Comparison of ENCODE assay signal across 31 cellular contexts in genomic region chr11:34252651-34253050, GRCh38.
A peak's percentile ranks its signal among the peaks of the same experiment; 100 is the strongest.
DNase-seq lines count a peak whose midpoint lies in the region; ATAC-seq and TF ChIP-seq lines count a peak whose summit lies in the region.
"Had no signal": no experiment of that assay in that cellular context is flagged by ENCODE, and none has a peak within 500 bp of the region (broad histone marks: within the 10 kb centered on the region; RNA-seq: fewer than 3 reads in every experiment).

No MANE protein-coding gene starts in this region.

- TF ChIP-seq POLR2A in testis (IDR thresholded peaks at IDR 0.05) = no peak

- H3K36me3 ChIP-seq in cardiac muscle cell = no peaks in the 10 kb centered on the region
- no peaks in the 10 kb centered on the region for H3K36me3 ChIP-seq in testis (ENCODE audit: low read depth, missing control alignments)
- H3K36me3 ChIP-seq: neural progenitor cell, right lobe of liver, SJCRH30, tibial artery had no signal

- no peak overlapping the region for H3K4me3 ChIP-seq in cardiac muscle cell
- H3K4me3 ChIP-seq in testis = no peak overlapping the region
- H3K4me3 ChIP-seq: A549, K562, neural progenitor cell, right lobe of liver, SJCRH30, tibial artery had no signal

- no peaks in the 10 kb centered on the region for H3K9me3 Mint-ChIP-seq in central memory CD8-positive, alpha-beta T cell
- H3K9me3 Mint-ChIP-seq in stimulated activated memory B cell treated with anti-CD40 and anti-IgM and Interleukin-4, amounts not matched to agents 10 μg/mL and 1 μg/mL and 100 μg/mL, for 72 hours = no peaks in the 10 kb centered on the region
- H3K9me3 Mint-ChIP-seq in activated naive CD4-positive, alpha-beta T cell treated with anti-CD3 and anti-CD28 coated beads for 36 hours = no peaks in the 10 kb centered on the region
- H3K9me3 Mint-ChIP-seq: activated T-helper 2 cell treated with anti-CD3 and anti-CD28 coated beads, Interferon-gamma antibody, Interleukin-2, Interleukin-4, amounts not matched to agents 10 μg/mL and 5 μg/mL and 100 μg/mL, durations not matched to agents 14 hours and 24 hours and 36 hours; CD8-positive, alpha-beta T cell; effector memory CD8-positive, alpha-beta T cell; neural progenitor cell had no signal

- H3K27ac Mint-ChIP-seq in central memory CD8-positive, alpha-beta T cell (ENCODE audit: low read depth) = peak overlapping the region; percentile 41
- H3K27ac Mint-ChIP-seq in stimulated activated memory B cell treated with anti-CD40 and anti-IgM and Interleukin-4, amounts not matched to agents 10 μg/mL and 1 μg/mL and 100 μg/mL, for 72 hours = peak overlapping the region; percentile 69
- H3K27ac Mint-ChIP-seq in activated naive CD4-positive, alpha-beta T cell treated with anti-CD3 and anti-CD28 coated beads for 36 hours = no peak overlapping the region
- H3K27ac Mint-ChIP-seq: activated naive CD8-positive, alpha-beta T cell; activated T-helper 2 cell treated with anti-CD3 and anti-CD28 coated beads, Interferon-gamma antibody, Interleukin-2, Interleukin-4, amounts not matched to agents 10 μg/mL and 5 μg/mL and 100 μg/mL, durations not matched to agents 14 hours and 24 hours and 36 hours; neural progenitor cell had no signal

- H3K27ac ChIP-seq in cardiac muscle cell (peak overlapping the region; percentile 57), testis (no peak overlapping the region)
- H3K27ac ChIP-seq: neural progenitor cell, right lobe of liver, SJCRH30, VCaP had no signal

- H3K4me3 Mint-ChIP-seq in central memory CD8-positive, alpha-beta T cell = peak overlapping the region; percentile 18
- no peak overlapping the region for H3K4me3 Mint-ChIP-seq in stimulated activated memory B cell treated with anti-CD40 and anti-IgM and Interleukin-4, amounts not matched to agents 10 μg/mL and 1 μg/mL and 100 μg/mL, for 72 hours
- no peak overlapping the region for H3K4me3 Mint-ChIP-seq in activated naive CD4-positive, alpha-beta T cell treated with anti-CD3 and anti-CD28 coated beads for 36 hours
- H3K4me3 Mint-ChIP-seq: activated CD8-positive, alpha-beta T cell treated with anti-CD3 and anti-CD28 coated beads, Interleukin-2, amount 10 ng/mL, durations not matched to agents 7 days and 5 days; activated naive CD8-positive, alpha-beta T cell; CD8-positive, alpha-beta T cell; neural progenitor cell had no signal

- H3K4me1 Mint-ChIP-seq in central memory CD8-positive, alpha-beta T cell = peaks cover 48% of the 10 kb centered on the region
- H3K4me1 Mint-ChIP-seq in stimulated activated memory B cell treated with anti-CD40 and anti-IgM and Interleukin-4, amounts not matched to agents 10 μg/mL and 1 μg/mL and 100 μg/mL, for 72 hours = peaks cover 44% of the 10 kb centered on the region
- H3K4me1 Mint-ChIP-seq in activated naive CD4-positive, alpha-beta T cell treated with anti-CD3 and anti-CD28 coated beads for 36 hours (ENCODE audit: low read depth) = peaks cover 40% of the 10 kb centered on the region

- CTCF ChIA-PET in activated naive CD4-positive, alpha-beta T cell treated with anti-CD3 and anti-CD28 coated beads for 36 hours (lab: Charles Lee) = no interaction called here

- DNase-seq in cardiac muscle cell (ENCODE audit: low read depth in 1 of 2, low spot score in 1 of 2) (no peak), cardiac septum (ENCODE audit: low spot score) (no peak), NCI-H2029 treated with DMSO at 0.1 percent for 48 hours (lab: John Stamatoyannopoulos, UW) (peak; percentile 21), testis (no peak)
- DNase-seq in central memory CD8-positive, alpha-beta T cell (ENCODE audit: low spot score in 2 of 2) = no peak
- no peak for DNase-seq in activated naive CD4-positive, alpha-beta T cell treated with anti-CD3 and anti-CD28 coated beads for 36 hours
- DNase-seq: activated CD4-positive, alpha-beta T cell treated with anti-CD3 and anti-CD28 coated beads for 4 hours; activated CD8-positive, alpha-beta T cell treated with anti-CD3 and anti-CD28 coated beads, Interleukin-2, amount 10 ng/mL, durations not matched to agents 7 days and 5 days; CD8-positive, alpha-beta T cell; cortex of kidney; effector memory CD8-positive, alpha-beta T cell; GDM1; GOT3; NCI-H1105; NCI-H1930; NCI-H345; NCI-H774; right lobe of liver; SJCRH30; stimulated activated CD8-positive, alpha-beta memory T cell treated with anti-CD3 and anti-CD28 coated beads, Interleukin-4, amount 100 ng/mL, for 48 hours; SW 1271; T-helper 9 cell; tibial artery had no signal

- no peak for ATAC-seq in central memory CD8-positive, alpha-beta T cell (replicated peaks; ENCODE audit: extremely low read depth, poor library complexity, severe bottlenecking)
- no peak for ATAC-seq in stimulated activated memory B cell treated with anti-CD40 and anti-IgM and Interleukin-4, amounts not matched to agents 10 μg/mL and 1 μg/mL and 100 μg/mL, for 72 hours
- ATAC-seq in GM18517 (IDR thresholded peaks at IDR 0.05; ENCODE audit: unreplicated experiment) = no peak
- ATAC-seq: activated CD8-positive, alpha-beta T cell treated with anti-CD3 and anti-CD28 coated beads, Interleukin-2, amount 10 ng/mL, durations not matched to agents 7 days and 5 days; CD8-positive, alpha-beta T cell; effector memory CD8-positive, alpha-beta T cell; right lobe of liver had no signal

- peaks cover 1% of the 10 kb centered on the region for H3K36me3 Mint-ChIP-seq in central memory CD8-positive, alpha-beta T cell (ENCODE audit: insufficient read depth)
- H3K36me3 Mint-ChIP-seq in stimulated activated memory B cell treated with anti-CD40 and anti-IgM and Interleukin-4, amounts not matched to agents 10 μg/mL and 1 μg/mL and 100 μg/mL, for 72 hours = no peaks in the 10 kb centered on the region
- no peaks in the 10 kb centered on the region for H3K36me3 Mint-ChIP-seq in activated naive CD4-positive, alpha-beta T cell treated with anti-CD3 and anti-CD28 coated beads for 36 hours (ENCODE audit: low read depth)
- H3K36me3 Mint-ChIP-seq: activated naive CD8-positive, alpha-beta T cell; CD8-positive, alpha-beta T cell; neural progenitor cell had no signal

- 88 to 91% methylated on average over 1 to 3 of the region's 3 CpGs for WGBS in testis, 2 donors

- H3K9me3 ChIP-seq in cardiac muscle cell (ENCODE audit: low read depth) = no peaks in the 10 kb centered on the region
- no peaks in the 10 kb centered on the region for H3K9me3 ChIP-seq in testis
- H3K9me3 ChIP-seq: A549, right lobe of liver, SJCRH30, tibial artery had no signal

- H3K4me1 ChIP-seq in cardiac muscle cell (ENCODE audit: low read depth) = peaks cover 47% of the 10 kb centered on the region
- no peaks in the 10 kb centered on the region for H3K4me1 ChIP-seq in testis
- H3K4me1 ChIP-seq: right lobe of liver, SJCRH30 had no signal

- H3K27me3 Mint-ChIP-seq in central memory CD8-positive, alpha-beta T cell = peaks cover 28% of the 10 kb centered on the region
- H3K27me3 Mint-ChIP-seq in stimulated activated memory B cell treated with anti-CD40 and anti-IgM and Interleukin-4, amounts not matched to agents 10 μg/mL and 1 μg/mL and 100 μg/mL, for 72 hours = no peaks in the 10 kb centered on the region
- H3K27me3 Mint-ChIP-seq in activated naive CD4-positive, alpha-beta T cell treated with anti-CD3 and anti-CD28 coated beads for 36 hours (ENCODE audit: low read depth) = peaks cover 12% of the 10 kb centered on the region
- H3K27me3 Mint-ChIP-seq: activated naive CD8-positive, alpha-beta T cell had no signal

- TF ChIP-seq CTCF in cardiac muscle cell (IDR thresholded peaks at IDR 0.05; ENCODE audit: low read depth, low read length) = no peak
- TF ChIP-seq CTCF in testis (IDR thresholded peaks at IDR 0.05) = no peak

- H3K27me3 ChIP-seq in cardiac muscle cell (no peaks in the 10 kb centered on the region), testis (no peaks in the 10 kb centered on the region)
- H3K27me3 ChIP-seq: neural progenitor cell, right lobe of liver, SJCRH30, tibial artery had no signal

- intact Hi-C loops in cardiac septum (cut with DNase I) (no loop called here), testis (cut with DNase I; ENCODE audit: low total_unique reads) (no loop called here)
- intact Hi-C loops in activated naive CD4-positive, alpha-beta T cell treated with anti-CD3 and anti-CD28 coated beads for 36 hours (cut with micrococcal nuclease) = no loop called here
